Comparison of ENCODE assay signal across 27 cellular contexts in genomic region chr4:159541143-159541542, GRCh38.
"Had no signal": no experiment of that assay in that cellular context is flagged by ENCODE, and none has a peak within 500 bp of the region (broad histone marks: within the 10 kb centered on the region; RNA-seq: fewer than 3 reads in every experiment).

No MANE protein-coding gene starts in this region.

- H3K4me3 ChIP-seq: gastrocnemius medialis, lung, psoas muscle, sigmoid colon, stomach, thyroid gland, vagina had no signal

- ATAC-seq: effector memory CD8-positive, alpha-beta T cell; esophagus mucosa; left ventricle myocardium superior; naive thymus-derived CD4-positive, alpha-beta T cell; psoas muscle; right cardiac atrium; stimulated activated effector memory CD8-positive, alpha-beta T cell treated with anti-CD3 and anti-CD28 coated beads, Interleukin-12 subunit alpha, Interleukin-12 subunit beta, amount 100 ng/mL, for 72 hours had no signal

- H3K27ac ChIP-seq: epithelial cell of prostate, gastrocnemius medialis, psoas muscle, sigmoid colon, stomach, thyroid gland, vagina had no signal

- H3K27me3 ChIP-seq: sigmoid colon, stomach, thyroid gland, vagina had no signal

- H3K4me1 ChIP-seq: gastrocnemius medialis, psoas muscle, sigmoid colon, stomach, vagina had no signal

- H3K27ac Mint-ChIP-seq: effector memory CD8-positive, alpha-beta T cell; memory B cell; naive thymus-derived CD4-positive, alpha-beta T cell; stimulated activated effector memory CD8-positive, alpha-beta T cell treated with anti-CD3 and anti-CD28 coated beads, Interleukin-12 subunit alpha, Interleukin-12 subunit beta, amount 100 ng/mL, for 72 hours had no signal

- H3K36me3 ChIP-seq: gastrocnemius medialis, sigmoid colon, stomach, thyroid gland, vagina had no signal

- H3K27me3 Mint-ChIP-seq: effector memory CD8-positive, alpha-beta T cell had no signal

- DNase-seq: cortex of kidney; effector memory CD8-positive, alpha-beta T cell; foreskin fibroblast; head of caudate nucleus; left ventricle myocardium superior; naive thymus-derived CD4-positive, alpha-beta T cell; nucleus accumbens; posterior cingulate gyrus; psoas muscle; right cardiac atrium; sigmoid colon; stimulated activated CD4-positive, alpha-beta T cell treated with anti-CD3 and anti-CD28 coated beads, Interleukin-2, amount 100 ng/mL, for 24 hours; stimulated activated CD4-positive, alpha-beta T cell treated with anti-CD3 and anti-CD28 coated beads, Interleukin-4, amount 100 ng/mL, for 24 hours; stimulated activated naive CD4-positive, alpha-beta T cell treated with Interleukin-2 at 50 U/mL for 16 hours; stomach; trophoblast cell had no signal

- FAIRE-seq: keratinocyte had no signal

- H3K4me3 Mint-ChIP-seq: effector memory CD8-positive, alpha-beta T cell; memory B cell; mesothelial cell of epicardium; naive thymus-derived CD4-positive, alpha-beta T cell; nephron; stimulated activated effector memory CD8-positive, alpha-beta T cell treated with anti-CD3 and anti-CD28 coated beads, Interleukin-12 subunit alpha, Interleukin-12 subunit beta, amount 100 ng/mL, for 72 hours had no signal

- H3K4me1 Mint-ChIP-seq: memory B cell; naive thymus-derived CD4-positive, alpha-beta T cell; stimulated activated effector memory CD8-positive, alpha-beta T cell treated with anti-CD3 and anti-CD28 coated beads, Interleukin-12 subunit alpha, Interleukin-12 subunit beta, amount 100 ng/mL, for 72 hours had no signal

- H3K9me3 ChIP-seq: gastrocnemius medialis, thyroid gland, vagina had no signal

- H3K36me3 Mint-ChIP-seq: stimulated activated effector memory CD8-positive, alpha-beta T cell treated with anti-CD3 and anti-CD28 coated beads, Interleukin-12 subunit alpha, Interleukin-12 subunit beta, amount 100 ng/mL, for 72 hours had no signal
